Comparison of ENCODE assay signal across 29 cellular contexts in genomic region chr21:21632926-21633325, GRCh38.
"Had no signal": no experiment of that assay in that cellular context is flagged by ENCODE, and none has a peak within 500 bp of the region (broad histone marks: within the 10 kb centered on the region; RNA-seq: fewer than 3 reads in every experiment).

No MANE protein-coding gene starts in this region.

- H3K36me3 ChIP-seq: colonic mucosa, esophagus muscularis mucosa, esophagus squamous epithelium, gastrocnemius medialis, gastroesophageal sphincter, heart left ventricle, heart right ventricle had no signal

- ATAC-seq: effector memory CD8-positive, alpha-beta T cell; esophagus mucosa; foreskin keratinocyte; gastrocnemius medialis; gastroesophageal sphincter; heart left ventricle; heart right ventricle had no signal

- FAIRE-seq: colon, endometrium, endothelial cell of umbilical vein, frontal cortex had no signal

- H3K4me3 Mint-ChIP-seq: dendritic cell treated with granulocyte-macrophage colony-stimulating factor and Interleukin-4, amounts not matched to agents 40 ng/mL and 50 ng/mL, for 4 days; effector memory CD8-positive, alpha-beta T cell; endodermal cell had no signal

- DNase-seq: colonic mucosa; cortex of kidney; dermis blood vessel endothelial cell; dorsolateral prefrontal cortex; effector CD4-positive, alpha-beta T cell; effector CD8-positive, alpha-beta T cell; effector memory CD4-positive, alpha-beta T cell; effector memory CD8-positive, alpha-beta T cell; endodermal cell; erythroblast; esophagus squamous epithelium; foreskin fibroblast; foreskin keratinocyte; foreskin melanocyte; gastrocnemius medialis; glutamatergic neuron; head of caudate nucleus; heart left ventricle; heart right ventricle had no signal

- H3K27me3 ChIP-seq: colonic mucosa, dorsolateral prefrontal cortex, esophagus muscularis mucosa, esophagus squamous epithelium, foreskin keratinocyte, gastrocnemius medialis, gastroesophageal sphincter, heart left ventricle, heart right ventricle had no signal

- H3K27ac ChIP-seq: colonic mucosa, coronary artery, dorsolateral prefrontal cortex, epithelial cell of prostate, esophagus muscularis mucosa, esophagus squamous epithelium, foreskin keratinocyte, gastrocnemius medialis, gastroesophageal sphincter, heart left ventricle, heart right ventricle had no signal

- H3K9me3 ChIP-seq: colonic mucosa, esophagus muscularis mucosa, esophagus squamous epithelium, gastrocnemius medialis, gastroesophageal sphincter, heart left ventricle had no signal

- H3K4me1 Mint-ChIP-seq: endodermal cell had no signal

- H3K27ac Mint-ChIP-seq: dendritic cell treated with granulocyte-macrophage colony-stimulating factor and Interleukin-4, amounts not matched to agents 40 ng/mL and 50 ng/mL, for 4 days; effector memory CD8-positive, alpha-beta T cell; endodermal cell had no signal

- H3K4me3 ChIP-seq: colonic mucosa, coronary artery, dorsolateral prefrontal cortex, esophagus muscularis mucosa, esophagus squamous epithelium, gastrocnemius medialis, gastroesophageal sphincter, heart left ventricle, heart right ventricle had no signal

- H3K27me3 Mint-ChIP-seq: dendritic cell treated with granulocyte-macrophage colony-stimulating factor and Interleukin-4, amounts not matched to agents 40 ng/mL and 50 ng/mL, for 4 days; effector memory CD8-positive, alpha-beta T cell had no signal

- H3K4me1 ChIP-seq: colonic mucosa, esophagus muscularis mucosa, esophagus squamous epithelium, foreskin keratinocyte, gastrocnemius medialis, gastroesophageal sphincter, heart left ventricle, heart right ventricle had no signal
